Comparison of ENCODE assay signal across 8 cellular contexts in the genomic region with DNA sequence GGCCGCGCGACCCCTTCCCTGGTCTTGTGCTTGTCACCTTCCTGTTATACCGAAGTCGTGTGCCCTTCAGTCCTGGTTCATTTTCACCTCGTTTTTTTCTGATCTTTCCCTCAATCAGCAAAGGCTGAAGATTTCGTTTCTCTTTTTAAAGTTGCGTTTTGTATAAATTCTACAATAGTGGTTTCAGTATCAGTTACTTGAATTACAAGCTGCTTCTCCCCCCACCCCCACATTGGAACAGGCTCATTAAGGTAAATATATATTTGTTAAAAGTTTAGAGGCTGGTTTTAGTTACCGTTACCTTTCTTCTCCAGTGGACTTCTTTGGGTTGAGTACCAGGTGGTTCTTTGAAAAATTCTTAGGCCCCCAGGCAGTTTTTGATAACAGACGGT. TPM values are rescaled to one million over a fixed set of nuclear protein-coding genes. Genes with fewer than 3 reads are reported as not detected.
DNase-seq lines count a peak whose midpoint lies in the region; ATAC-seq and TF ChIP-seq lines count a peak whose summit lies in the region.

No MANE protein-coding gene starts in this region.

- CTCF ChIA-PET in activated CD8-positive, alpha-beta T cell treated with anti-CD3 and anti-CD28 coated beads, Interleukin-2, amount 10 ng/mL, durations not matched to agents 7 days and 5 days (lab: Charles Lee): interaction anchor here (1.0 to 1.5 kb wide), 2 partner anchors 96 to 97 kb away, joined by 7 to 8 read pairs; no protein-coding TSS in a partner anchor

- H3K9me3 ChIP-seq in iPS-18c (ENCODE audit: control insufficient read depth, insufficient read depth, low read length) (peaks cover 2% of the 10 kb centered on the region), testis (no peaks in the 10 kb centered on the region)

- intact Hi-C loops in testis (cut with DNase I; ENCODE audit: low total_unique reads): loop anchor here (5.0 kb wide), 1 partner anchor 94 kb away; no protein-coding TSS in a partner anchor

- no peaks in the 10 kb centered on the region for H3K27me3 Mint-ChIP-seq in activated CD8-positive, alpha-beta T cell treated with anti-CD3 and anti-CD28 coated beads, Interleukin-2, amount 10 ng/mL, durations not matched to agents 7 days and 5 days (ENCODE audit: low read depth)

- H3K36me3 Mint-ChIP-seq in activated CD8-positive, alpha-beta T cell treated with anti-CD3 and anti-CD28 coated beads, Interleukin-2, amount 10 ng/mL, durations not matched to agents 7 days and 5 days (ENCODE audit: low read depth): peaks cover 28% of the 10 kb centered on the region

- H3K4me3 Mint-ChIP-seq in activated CD8-positive, alpha-beta T cell treated with anti-CD3 and anti-CD28 coated beads, Interleukin-2, amount 10 ng/mL, durations not matched to agents 7 days and 5 days: peak overlapping the region; percentile 82

- no peaks in the 10 kb centered on the region for H3K36me3 ChIP-seq in testis (ENCODE audit: low read depth, missing control alignments)

- 0 to 1% methylated on average over 10 of the region's 10 CpGs for whole genome bisulfite sequencing in testis, 2 donors

- DNase-seq in stimulated activated CD4-positive, alpha-beta T cell treated with anti-CD3 and anti-CD28 coated beads, Interleukin-12 subunit alpha, Interleukin-12 subunit beta, amount 100 ng/mL, for 48 hours (ENCODE audit: low read depth in 2 of 3, low spot score in 1 of 3): peak in 2 of 3 donors; percentile 15 to 27
- no peak for DNase-seq in stimulated activated CD4-positive, alpha-beta T cell treated with anti-CD3 and anti-CD28 coated beads, Interleukin-4, amount 100 ng/mL, for 1 hour
- DNase-seq in activated CD8-positive, alpha-beta T cell treated with anti-CD3 and anti-CD28 coated beads, Interleukin-2, amount 10 ng/mL, durations not matched to agents 7 days and 5 days: no peak
- DNase-seq in testis: no peak

- no peaks in the 10 kb centered on the region for H3K9me3 Mint-ChIP-seq in activated CD8-positive, alpha-beta T cell treated with anti-CD3 and anti-CD28 coated beads, Interleukin-2, amount 10 ng/mL, durations not matched to agents 7 days and 5 days (ENCODE audit: insufficient read depth)

- ATAC-seq in activated CD8-positive, alpha-beta T cell treated with anti-CD3 and anti-CD28 coated beads, Interleukin-2, amount 10 ng/mL, durations not matched to agents 7 days and 5 days: no peak
- no peak for ATAC-seq in HG03565 (IDR thresholded peaks at IDR 0.05; ENCODE audit: unreplicated experiment)
- ATAC-seq in HG03442 (IDR thresholded peaks at IDR 0.05; ENCODE audit: unreplicated experiment): no peak
- no peak for ATAC-seq in HG02623 (IDR thresholded peaks at IDR 0.05; ENCODE audit: unreplicated experiment)

- TF ChIP-seq POLR2A in testis (IDR thresholded peaks at IDR 0.05): no peak

- no peaks in the 10 kb centered on the region for H3K27me3 ChIP-seq in testis

- POLR2A ChIA-PET in activated CD8-positive, alpha-beta T cell treated with anti-CD3 and anti-CD28 coated beads, Interleukin-2, amount 10 ng/mL, durations not matched to agents 7 days and 5 days (lab: Charles Lee): interaction anchor here (0.6 to 1.3 kb wide), 3 partner anchors 55 to 302 kb away, joined by 3 to 4 read pairs (median 3); no protein-coding TSS in a partner anchor

- peak overlapping the region; percentile 88 for H3K27ac Mint-ChIP-seq in activated CD8-positive, alpha-beta T cell treated with anti-CD3 and anti-CD28 coated beads, Interleukin-2, amount 10 ng/mL, durations not matched to agents 7 days and 5 days

- H3K4me1 ChIP-seq in testis: peaks cover 15% of the 10 kb centered on the region

- peaks cover 61% of the 10 kb centered on the region for H3K4me1 Mint-ChIP-seq in activated CD8-positive, alpha-beta T cell treated with anti-CD3 and anti-CD28 coated beads, Interleukin-2, amount 10 ng/mL, durations not matched to agents 7 days and 5 days (ENCODE audit: low read depth)

- peak overlapping the region; percentile 100 for H3K27ac ChIP-seq in testis

- peak overlapping the region; percentile 70 for H3K4me3 ChIP-seq in iPS-18c (ENCODE audit: insufficient read depth, low read depth, low read length)
- peak overlapping the region; percentile 100 for H3K4me3 ChIP-seq in testis

- no peak for TF ChIP-seq CTCF in testis (IDR thresholded peaks at IDR 0.05)

RNA-seq across cellular contexts. Expression of a gene that starts 0.9 kb away (rescaled TPM):
- 100 to 1,000 TPM; 352 to 377 TPM for total RNA-seq in activated CD8-positive, alpha-beta T cell treated with anti-CD3 and anti-CD28 coated beads, Interleukin-2, amount 10 ng/mL, durations not matched to agents 7 days and 5 days
- 100 to 1,000 TPM; 147 to 210 TPM for total RNA-seq in testis
- 195 TPM for polyA plus RNA-seq in testis (ENCODE audit: insufficient read depth, low read depth, low replicate concordance)

Comparison
In these comparisons a context has a peak if more than half of its experiments do, and no peak if none do; other contexts are left out.
1. DNase-seq: peak in stimulated activated CD4-positive, alpha-beta T cell treated with anti-CD3 and anti-CD28 coated beads, Interleukin-12 subunit alpha, Interleukin-12 subunit beta, amount 100 ng/mL, for 48 hours (2 of 3); none in stimulated activated CD4-positive, alpha-beta T cell treated with anti-CD3 and anti-CD28 coated beads, Interleukin-4, amount 100 ng/mL, for 1 hour (single experiment), activated CD8-positive, alpha-beta T cell treated with anti-CD3 and anti-CD28 coated beads, Interleukin-2, amount 10 ng/mL, durations not matched to agents 7 days and 5 days (single experiment) and testis (single experiment).